ENCODE assay signal across 8 cellular contexts in genomic region chrX:57121162-57121741, GRCh38. TPM values are rescaled to one million over a fixed set of nuclear protein-coding genes. Genes with fewer than 3 reads are reported as not detected.
DNase-seq lines count a peak whose midpoint lies in the region; ATAC-seq and TF ChIP-seq lines count a peak whose summit lies in the region.

Gene SPIN2B, minus strand, starts transcription at chrX:57121548.

- TF ChIP-seq CTCF in OCI-LY1 (IDR thresholded peaks at IDR 0.05; ENCODE audit: low read length) (no peak), mucosa of descending colon (IDR thresholded peaks at IDR 0.05) (no peak)

- intact Hi-C loops in mucosa of descending colon (cut with DNase I, micrococcal nuclease), result no loop called here

- H3K36me3 ChIP-seq in OCI-LY1 (ENCODE audit: insufficient read depth, low read length) (no peaks in the 10 kb centered on the region), mucosa of descending colon (ENCODE audit: low read depth) (no peaks in the 10 kb centered on the region)

- H3K9me2 ChIP-seq in OCI-LY1 (ENCODE audit: low read depth, low read length), result no peaks in the 10 kb centered on the region

- no peaks in the 10 kb centered on the region for H3K27me3 ChIP-seq in OCI-LY1 (ENCODE audit: insufficient read depth, low read length)

- H3K27ac ChIP-seq in OCI-LY1 (ENCODE audit: low read depth, low read length, poor library complexity, severe bottlenecking) (no peak within 1 kb of the TSS), epithelial cell of prostate (peak within 1 kb of the TSS; percentile 5)

- H2AFZ ChIP-seq in OCI-LY1 (ENCODE audit: low read length), result no peak within 1 kb of the TSS

- H3K79me2 ChIP-seq in OCI-LY1 (ENCODE audit: insufficient read depth, low read length), result no peaks in the 10 kb centered on the region

- no peaks in the 10 kb centered on the region for H3F3A ChIP-seq in OCI-LY1 (ENCODE audit: insufficient read depth, low read length)

- H3K9me3 ChIP-seq in OCI-LY1 (ENCODE audit: low read length) (no peaks in the 10 kb centered on the region), mucosa of descending colon (no peaks in the 10 kb centered on the region)

- DNase-seq in COR-L47 (lab: John Stamatoyannopoulos, UW) (peak; percentile 65), HT1080 (ENCODE audit: low read depth) (peak; percentile 90), epithelial cell of prostate (ENCODE audit: low read depth, low spot score) (no peak), mucosa of descending colon (peak; percentile 78 to 90 (median 84))
- peak; percentile 73 for DNase-seq in activated CD8-positive, alpha-beta memory T cell treated with anti-CD3 and anti-CD28 coated beads, Interleukin-2, amount 50 U/mL, for 4 hours
- DNase-seq in stimulated activated CD8-positive, alpha-beta memory T cell treated with anti-CD3 and anti-CD28 coated beads, Interleukin-4, amount 100 ng/mL, for 24 hours (ENCODE audit: low read depth), result peak; percentile 69

- H3K4me3 ChIP-seq in OCI-LY1 (ENCODE audit: low read depth, low read length, poor library complexity, severe bottlenecking) (peak within 1 kb of the TSS; percentile 63), mucosa of descending colon (peak within 1 kb of the TSS; percentile 26)

- H3K4me2 ChIP-seq in OCI-LY1 (ENCODE audit: low read length), result peak within 1 kb of the TSS; percentile 65

- H3K4me1 ChIP-seq in OCI-LY1 (ENCODE audit: insufficient read depth, low read length, severe bottlenecking), result peaks cover 12% of the 10 kb centered on the region
- H3K4me1 ChIP-seq in mucosa of descending colon (ENCODE audit: low read depth), result no peaks in the 10 kb centered on the region

- peak; percentile 99 for ATAC-seq in GM21367 (IDR thresholded peaks at IDR 0.05; ENCODE audit: unreplicated experiment)
- peak; percentile 98 for ATAC-seq in mucosa of descending colon

- no peaks in the 10 kb centered on the region for H4K20me1 ChIP-seq in OCI-LY1 (ENCODE audit: insufficient read depth, low read length)

- H3K9ac ChIP-seq in OCI-LY1 (ENCODE audit: low read length), result peak within 1 kb of the TSS; percentile 70

RNA-seq across cellular contexts. Expression of gene SPIN2B, which starts in this region (rescaled TPM):
- total RNA-seq in HT1080 (2014; rRNA removed; shearing (Covaris generic)), result 9.2 and 17.1 TPM in 2 replicates
- 7.9 and 8.1 TPM in 2 replicates for polyA plus RNA-seq in HT1080 (2015; cell fraction: cytosol; rRNA removed)
- 14.3 and 22.0 TPM in 2 replicates for polyA plus RNA-seq in HT1080 (2015; cell fraction: nucleus; rRNA removed)
- 10 to 100 TPM; 12.8 to 14.7 (median 14.6) TPM for total RNA-seq in mucosa of descending colon
